8 cellular contexts compared by ENCODE assay signal in the genomic region with DNA sequence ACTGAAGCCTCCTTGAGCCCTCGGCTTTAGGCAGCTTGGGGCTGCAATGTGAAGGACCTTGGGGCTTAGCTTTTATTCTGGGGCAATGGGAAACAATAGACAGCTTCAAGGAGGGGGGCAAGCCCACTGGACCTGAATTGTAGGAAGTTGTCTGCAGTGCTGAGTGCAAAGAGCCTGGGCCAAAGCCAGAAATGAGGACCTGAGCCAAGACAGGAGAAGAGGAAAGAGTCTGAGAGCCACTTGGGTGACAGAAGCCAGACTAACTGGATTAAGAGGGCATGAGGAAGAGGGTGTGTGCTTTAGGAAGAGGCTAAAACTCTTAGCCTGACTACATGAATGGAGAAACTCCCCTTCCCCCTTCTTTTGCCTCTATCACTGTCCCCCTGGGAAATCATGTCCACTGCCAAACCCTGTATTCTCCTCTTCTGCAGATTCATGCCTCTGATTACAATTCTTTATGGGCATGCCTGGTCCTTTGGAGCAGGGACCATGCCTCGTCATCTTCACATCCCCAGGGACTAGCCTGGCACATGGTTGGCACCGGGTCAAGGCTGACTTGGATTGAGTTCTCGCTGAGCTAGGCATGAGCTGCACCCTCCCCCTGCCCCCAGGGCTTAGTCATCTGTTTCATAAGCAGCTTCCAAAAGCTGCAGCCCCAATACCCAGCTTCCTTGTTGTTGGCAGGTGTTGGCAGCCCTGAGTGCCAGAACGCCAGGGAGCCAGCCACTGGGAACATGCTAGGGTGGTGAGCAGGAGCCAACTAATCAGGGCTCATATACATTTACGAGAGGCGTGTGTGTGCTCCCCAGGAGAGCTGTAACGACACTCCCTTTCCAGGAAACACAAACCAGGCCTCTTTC. TPM values are rescaled to one million over a fixed set of nuclear protein-coding genes. Genes with fewer than 3 reads are reported as not detected.
DNase-seq lines count a peak whose midpoint lies in the region; ATAC-seq and TF ChIP-seq lines count a peak whose summit lies in the region.

No MANE protein-coding gene starts in this region.

- H3K27ac ChIP-seq in SK-N-SH (ENCODE audit: low read depth in 2 of 2, low read length in 1 of 2): peak overlapping the region in 1 of 2 experiments; percentile 74; a peak in 2 of 4 replicates

- DNase-seq in AG10803 (ENCODE audit: low read depth): peak; percentile 73
- DNase-seq in LHCN-M2 (ENCODE audit: low read depth): peak; percentile 94
- peak; percentile 60 for DNase-seq in SK-N-SH
- peak; percentile 23 for DNase-seq in glomerular visceral epithelial cell (ENCODE audit: extremely low spot score)
- DNase-seq in renal cortical epithelial cell (ENCODE audit: low read depth): peak; percentile 94
- DNase-seq in retina: no peak

- POLR2A ChIA-PET in SK-N-SH (lab: Yijun Ruan, JAX): interaction anchor here (1.0 kb wide), 1 partner anchor 30 kb away, joined by 3 read pairs; no protein-coding TSS in a partner anchor

- H3K9ac ChIP-seq in SK-N-SH: no peak overlapping the region

- TF ChIP-seq CTCF in AG10803 (conservative IDR thresholded peaks at IDR 0.05; ENCODE audit: low read length) (no peak), SK-N-SH (IDR thresholded peaks at IDR 0.05) (no peak)

- no peaks in the 10 kb centered on the region for H3K79me2 ChIP-seq in SK-N-SH (ENCODE audit: insufficient read depth)

- H3K9me3 ChIP-seq in SK-N-SH: no peaks in the 10 kb centered on the region

- H2AFZ ChIP-seq in SK-N-SH (ENCODE audit: low read depth): no peak overlapping the region

- no peaks in the 10 kb centered on the region for H3K9me2 ChIP-seq in SK-N-SH

- no peak for TF ChIP-seq RAD21 in SK-N-SH (IDR thresholded peaks at IDR 0.05; ENCODE audit: low read length)

- peak in 1 of 2 experiments; percentile 46; a peak in 1 of 4 replicates for TF ChIP-seq EP300 in SK-N-SH (IDR thresholded peaks at IDR 0.05; ENCODE audit: borderline replicate concordance in 1 of 2, low read depth in 1 of 2, low read length in 1 of 2)

- CTCF ChIA-PET in SK-N-SH (lab: Yijun Ruan, JAX): interaction anchor here (0.7 to 1.3 kb wide), 5 partner anchors 9 to 268 kb away, joined by 3 to 4 read pairs (median 4); a partner anchor contains a TSS

- H3K4me2 ChIP-seq in SK-N-SH: peak overlapping the region; percentile 20; the same call in 1 of the 2 replicates

- peaks cover 14% of the 10 kb centered on the region; the same call in 1 of the 2 replicates for H3K27me3 ChIP-seq in SK-N-SH (ENCODE audit: insufficient read depth)

- H4K20me1 ChIP-seq in SK-N-SH (ENCODE audit: insufficient read depth): no peaks in the 10 kb centered on the region

- H3K4me3 ChIP-seq in AG10803 (ENCODE audit: low read length) (no peak overlapping the region), SK-N-SH (ENCODE audit: low read depth in 2 of 2, low read length in 1 of 2) (no peak overlapping the region)

- no peak for ATAC-seq in HG02571 (IDR thresholded peaks at IDR 0.05; ENCODE audit: unreplicated experiment)
- ATAC-seq in HG03520 (IDR thresholded peaks at IDR 0.05; ENCODE audit: unreplicated experiment): no peak

- peaks cover 14 to 17% of the 10 kb centered on the region in 2 experiments; a peak in 3 of 4 replicates for H3K4me1 ChIP-seq in SK-N-SH (ENCODE audit: control insufficient read depth in 1 of 2, insufficient read depth in 2 of 2, low read depth in 1 of 2, low read length in 1 of 2)

- H3F3A ChIP-seq in SK-N-SH (replicated peaks; ENCODE audit: insufficient read depth): no peaks in the 10 kb centered on the region

- no peaks in the 10 kb centered on the region for H3K36me3 ChIP-seq in SK-N-SH (replicated peaks in 1 of 2; ENCODE audit: control insufficient read depth in 1 of 2, insufficient read depth in 2 of 2, low read length in 1 of 2)

- 11% methylated on average over 8 of the region's 8 CpGs for WGBS in SK-N-SH (ENCODE audit: low lambda C conversion rate)

TF ChIP-seq in SK-N-SH, 30 proteins besides CTCF, POLR2A, EP300 and RAD21 (continues in another document):
- TF ChIP-seq GABPA (IDR thresholded peaks at IDR 0.05; ENCODE audit: low read depth) (no peak), FOXJ3 (CRISPR knock-in tag; IDR thresholded peaks at IDR 0.05) (0 out of 2 replicates have a peak, but pooled peaks have one; percentile 44), MEF2A (IDR thresholded peaks at IDR 0.05; ENCODE audit: borderline replicate concordance, low read depth) (no peak), YY1 (IDR thresholded peaks at IDR 0.05; ENCODE audit: low read depth) (no peak), FOXM1 (IDR thresholded peaks at IDR 0.05; ENCODE audit: low read depth) (no peak), RCOR1 (IDR thresholded peaks at IDR 0.05; ENCODE audit: low read length) (peak; percentile 28; the same call in 1 of the 2 replicates), RFX5 (IDR thresholded peaks at IDR 0.05; ENCODE audit: low read length) (no peak), POLR2AphosphoS5 (IDR thresholded peaks at IDR 0.05; ENCODE audit: low read depth, low read length) (no peak), NRF1 (IDR thresholded peaks at IDR 0.05; ENCODE audit: low read depth, low read length) (no peak), SMC3 (IDR thresholded peaks at IDR 0.05; ENCODE audit: low read depth, low read length) (no peak), SIN3A (IDR thresholded peaks at IDR 0.05; ENCODE audit: borderline replicate concordance, low read depth, low read length) (no peak), JUND (IDR thresholded peaks at IDR 0.05) (0 out of 2 replicates have a peak, but pooled peaks have one; percentile 19), MXI1 (IDR thresholded peaks at IDR 0.05; ENCODE audit: low read depth, low read length) (peak; percentile 64), EZH2phosphoT487 (IDR thresholded peaks at IDR 0.05; ENCODE audit: borderline replicate concordance, low read depth) (no peak), TCF12 (IDR thresholded peaks at IDR 0.05) (peak; percentile 20; the same call in 1 of the 2 replicates), CHD2 (IDR thresholded peaks at IDR 0.05; ENCODE audit: low read length, partially characterized antibody) (peak; percentile 9)
- TF ChIP-seq, protein P1, sequence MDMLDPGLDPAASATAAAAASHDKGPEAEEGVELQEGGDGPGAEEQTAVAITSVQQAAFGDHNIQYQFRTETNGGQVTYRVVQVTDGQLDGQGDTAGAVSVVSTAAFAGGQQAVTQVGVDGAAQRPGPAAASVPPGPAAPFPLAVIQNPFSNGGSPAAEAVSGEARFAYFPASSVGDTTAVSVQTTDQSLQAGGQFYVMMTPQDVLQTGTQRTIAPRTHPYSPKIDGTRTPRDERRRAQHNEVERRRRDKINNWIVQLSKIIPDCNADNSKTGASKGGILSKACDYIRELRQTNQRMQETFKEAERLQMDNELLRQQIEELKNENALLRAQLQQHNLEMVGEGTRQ (IDR thresholded peaks at IDR 0.05; ENCODE audit: borderline replicate concordance, low read depth, low read length): no peak
- TF ChIP-seq, protein P2, sequence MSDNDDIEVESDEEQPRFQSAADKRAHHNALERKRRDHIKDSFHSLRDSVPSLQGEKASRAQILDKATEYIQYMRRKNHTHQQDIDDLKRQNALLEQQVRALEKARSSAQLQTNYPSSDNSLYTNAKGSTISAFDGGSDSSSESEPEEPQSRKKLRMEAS (IDR thresholded peaks at IDR 0.05; ENCODE audit: low read depth): peak; percentile 93
- TF ChIP-seq, protein P3, sequence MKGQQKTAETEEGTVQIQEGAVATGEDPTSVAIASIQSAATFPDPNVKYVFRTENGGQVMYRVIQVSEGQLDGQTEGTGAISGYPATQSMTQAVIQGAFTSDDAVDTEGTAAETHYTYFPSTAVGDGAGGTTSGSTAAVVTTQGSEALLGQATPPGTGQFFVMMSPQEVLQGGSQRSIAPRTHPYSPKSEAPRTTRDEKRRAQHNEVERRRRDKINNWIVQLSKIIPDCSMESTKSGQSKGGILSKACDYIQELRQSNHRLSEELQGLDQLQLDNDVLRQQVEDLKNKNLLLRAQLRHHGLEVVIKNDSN (IDR thresholded peaks at IDR 0.05; ENCODE audit: borderline replicate concordance, low read depth): no peak
- TF ChIP-seq, protein P4, sequence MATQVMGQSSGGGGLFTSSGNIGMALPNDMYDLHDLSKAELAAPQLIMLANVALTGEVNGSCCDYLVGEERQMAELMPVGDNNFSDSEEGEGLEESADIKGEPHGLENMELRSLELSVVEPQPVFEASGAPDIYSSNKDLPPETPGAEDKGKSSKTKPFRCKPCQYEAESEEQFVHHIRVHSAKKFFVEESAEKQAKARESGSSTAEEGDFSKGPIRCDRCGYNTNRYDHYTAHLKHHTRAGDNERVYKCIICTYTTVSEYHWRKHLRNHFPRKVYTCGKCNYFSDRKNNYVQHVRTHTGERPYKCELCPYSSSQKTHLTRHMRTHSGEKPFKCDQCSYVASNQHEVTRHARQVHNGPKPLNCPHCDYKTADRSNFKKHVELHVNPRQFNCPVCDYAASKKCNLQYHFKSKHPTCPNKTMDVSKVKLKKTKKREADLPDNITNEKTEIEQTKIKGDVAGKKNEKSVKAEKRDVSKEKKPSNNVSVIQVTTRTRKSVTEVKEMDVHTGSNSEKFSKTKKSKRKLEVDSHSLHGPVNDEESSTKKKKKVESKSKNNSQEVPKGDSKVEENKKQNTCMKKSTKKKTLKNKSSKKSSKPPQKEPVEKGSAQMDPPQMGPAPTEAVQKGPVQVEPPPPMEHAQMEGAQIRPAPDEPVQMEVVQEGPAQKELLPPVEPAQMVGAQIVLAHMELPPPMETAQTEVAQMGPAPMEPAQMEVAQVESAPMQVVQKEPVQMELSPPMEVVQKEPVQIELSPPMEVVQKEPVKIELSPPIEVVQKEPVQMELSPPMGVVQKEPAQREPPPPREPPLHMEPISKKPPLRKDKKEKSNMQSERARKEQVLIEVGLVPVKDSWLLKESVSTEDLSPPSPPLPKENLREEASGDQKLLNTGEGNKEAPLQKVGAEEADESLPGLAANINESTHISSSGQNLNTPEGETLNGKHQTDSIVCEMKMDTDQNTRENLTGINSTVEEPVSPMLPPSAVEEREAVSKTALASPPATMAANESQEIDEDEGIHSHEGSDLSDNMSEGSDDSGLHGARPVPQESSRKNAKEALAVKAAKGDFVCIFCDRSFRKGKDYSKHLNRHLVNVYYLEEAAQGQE (IDR thresholded peaks at IDR 0.05; ENCODE audit: low read depth, low read length): no peak

RNA-seq across cellular contexts. Expression of a gene that starts 27.8 kb away (rescaled TPM):
- total RNA-seq in LHCN-M2 (2014; rRNA removed): 28.5 and 31.5 TPM in 2 replicates
- polyA plus RNA-seq in LHCN-M2 (2012): 41.2 TPM
- polyA plus RNA-seq in SK-N-SH (2012; rRNA removed): 21.1 and 22.3 TPM in 2 replicates
- polyA plus RNA-seq in SK-N-SH (2012; cell fraction: cytosol; rRNA removed): 21.9 and 22.5 TPM in 2 replicates
- 12.9 and 14.8 TPM in 2 replicates for polyA plus RNA-seq in SK-N-SH (2012; cell fraction: nucleus; rRNA removed)
- total RNA-seq in renal cortical epithelial cell: 27.0 and 36.5 TPM in 2 replicates
